In genomic region chr3:146598486-146598885, GRCh38 we compare ENCODE assay signal across 23 cellular contexts. TPM values are rescaled to one million over a fixed set of nuclear protein-coding genes. Genes with fewer than 3 reads are reported as not detected.
"Had no signal": no experiment of that assay in that cellular context is flagged by ENCODE, and none has a peak within 500 bp of the region (broad histone marks: within the 10 kb centered on the region; RNA-seq: fewer than 3 reads in every experiment).

No MANE protein-coding gene starts in this region.

- H3K27ac ChIP-seq: gastrocnemius medialis, psoas muscle, right lobe of liver, suprapubic skin, upper lobe of left lung had no signal

- H3K36me3 ChIP-seq: gastrocnemius medialis, right lobe of liver, suprapubic skin, upper lobe of left lung had no signal

- H3K27me3 Mint-ChIP-seq: brain had no signal

- ATAC-seq: activated CD8-positive, alpha-beta memory T cell treated with anti-CD3 and anti-CD28 coated beads, Interleukin-2, amount 10 ng/mL, durations not matched to agents 7 days and 5 days; esophagus mucosa; gastrocnemius medialis; psoas muscle; right lobe of liver; T-helper 17 cell had no signal

- H3K4me1 Mint-ChIP-seq: activated CD8-positive, alpha-beta memory T cell treated with anti-CD3 and anti-CD28 coated beads, Interleukin-2, amount 10 ng/mL, durations not matched to agents 7 days and 5 days; activated naive CD4-positive, alpha-beta T cell treated with anti-CD3 and anti-CD28 coated beads, Interleukin-2, amount 50 U/mL, for 24 hours; endodermal cell; T-helper 17 cell had no signal

- H3K27me3 ChIP-seq: gastrocnemius medialis, right lobe of liver, suprapubic skin, upper lobe of left lung had no signal

- H3K4me1 ChIP-seq: gastrocnemius medialis, psoas muscle, right lobe of liver, suprapubic skin, upper lobe of left lung had no signal

- H3K9me3 ChIP-seq: gastrocnemius medialis, psoas muscle, right lobe of liver, suprapubic skin, upper lobe of left lung had no signal

- H3K4me3 ChIP-seq: gastrocnemius medialis, psoas muscle, right lobe of liver, suprapubic skin, upper lobe of left lung had no signal

- H3K4me3 Mint-ChIP-seq: activated CD8-positive, alpha-beta memory T cell treated with anti-CD3 and anti-CD28 coated beads, Interleukin-2, amount 10 ng/mL, durations not matched to agents 7 days and 5 days; activated naive CD4-positive, alpha-beta T cell treated with anti-CD3 and anti-CD28 coated beads, Interleukin-2, amount 50 U/mL, for 24 hours; activated T-cell treated with anti-CD3 and anti-CD28 coated beads, Interleukin-2, amount 50 U/mL, for 24 hours; brain; endodermal cell; T-helper 17 cell had no signal

- DNase-seq: activated CD4-positive, alpha-beta T cell treated with anti-CD3 and anti-CD28 coated beads for 1 hour; activated CD4-positive, alpha-beta T cell treated with anti-CD3 and anti-CD28 coated beads, Interleukin-2, amount 50 U/mL, for 48 hours; activated CD8-positive, alpha-beta memory T cell treated with anti-CD3 and anti-CD28 coated beads, Interleukin-2, amount 10 ng/mL, durations not matched to agents 7 days and 5 days; activated effector memory CD4-positive, alpha-beta T cell treated with Interleukin-2 at 50 U/mL for 16 hours; activated T-cell treated with anti-CD3 and anti-CD28 coated beads, Interleukin-2, amount 50 U/mL, for 24 hours; amniotic stem cell; cerebellar nuclear complex; endodermal cell; gastrocnemius medialis; psoas muscle; right lobe of liver; stimulated activated CD4-positive, alpha-beta T cell treated with anti-CD3 and anti-CD28 coated beads, Interleukin-2, amount 100 ng/mL, for 24 hours; stimulated activated naive CD4-positive, alpha-beta T cell; T-helper 17 cell; upper lobe of left lung had no signal

- H3K9me3 Mint-ChIP-seq: activated naive CD4-positive, alpha-beta T cell treated with anti-CD3 and anti-CD28 coated beads, Interleukin-2, amount 50 U/mL, for 24 hours; activated T-cell treated with anti-CD3 and anti-CD28 coated beads, Interleukin-2, amount 50 U/mL, for 24 hours; brain; endodermal cell had no signal

- H3K27ac Mint-ChIP-seq: activated CD8-positive, alpha-beta memory T cell treated with anti-CD3 and anti-CD28 coated beads, Interleukin-2, amount 10 ng/mL, durations not matched to agents 7 days and 5 days; activated naive CD4-positive, alpha-beta T cell treated with anti-CD3 and anti-CD28 coated beads, Interleukin-2, amount 50 U/mL, for 24 hours; activated T-cell treated with anti-CD3 and anti-CD28 coated beads, Interleukin-2, amount 50 U/mL, for 24 hours; endodermal cell; T-helper 17 cell had no signal

RNA-seq across cellular contexts. Expression of gene PLSCR5, which starts 6.7 kb away (rescaled TPM):
- total RNA-seq: activated CD8-positive, alpha-beta memory T cell treated with anti-CD3 and anti-CD28 coated beads, Interleukin-2, amount 10 ng/mL, durations not matched to agents 7 days and 5 days; dermis microvascular lymphatic vessel endothelial cell; endodermal cell; esophagus mucosa; gastrocnemius medialis; kidney epithelial cell; liver; osteoblast; psoas muscle; right lobe of liver; suprapubic skin; T-helper 17 cell; upper lobe of left lung had no signal
- polyA plus RNA-seq: liver, psoas muscle had no signal
